30 cellular contexts compared by ENCODE assay signal in the genomic region with DNA sequence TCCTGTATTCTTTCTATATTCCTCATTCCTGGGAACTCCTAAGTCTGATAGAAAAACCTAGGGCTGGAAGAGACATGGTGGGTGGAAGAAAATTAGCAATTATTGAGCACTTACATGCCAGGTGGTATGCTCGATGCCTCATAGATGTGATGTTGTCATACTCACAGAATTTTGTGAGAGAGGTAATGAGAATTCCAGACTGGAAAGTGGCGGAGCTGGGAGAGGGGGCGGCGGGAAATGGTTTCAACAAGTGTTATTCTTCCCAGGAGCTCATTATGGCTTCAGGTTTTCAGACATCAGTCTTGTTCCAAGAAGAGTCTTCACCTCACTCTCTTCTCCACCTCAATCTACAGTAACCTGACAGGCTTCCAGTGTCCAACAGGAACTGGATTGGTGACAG. TPM values are rescaled to one million over a fixed set of nuclear protein-coding genes. Genes with fewer than 3 reads are reported as not detected.
"Had no signal": no experiment of that assay in that cellular context is flagged by ENCODE, and none has a peak within 500 bp of the region (broad histone marks: within the 10 kb centered on the region; RNA-seq: fewer than 3 reads in every experiment).

No MANE protein-coding gene starts in this region.

- H3K4me3 ChIP-seq: body of pancreas, cardiac muscle cell, lower lobe of right lung, stomach, suprapubic skin, transverse colon had no signal

- ATAC-seq: activated CD8-positive, alpha-beta memory T cell treated with anti-CD3 and anti-CD28 coated beads, Interleukin-2, amount 10 ng/mL, durations not matched to agents 7 days and 5 days; activated CD8-positive, alpha-beta T cell treated with anti-CD3 and anti-CD28 coated beads, Interleukin-2, amount 10 ng/mL, durations not matched to agents 7 days and 5 days; activated T-cell treated with anti-CD3 and anti-CD28 coated beads, Interleukin-2, amount 50 U/mL, for 72 hours; body of pancreas; esophagus mucosa; foreskin keratinocyte; lower lobe of right lung; natural killer cell treated with Interleukin-12 subunit alpha and Interleukin-12 subunit beta and Interleukin-15 and Interleukin-18, amount 100 ng/mL, for 72 hours; stimulated activated naive B cell treated with anti-CD40 and anti-IgM and Interleukin-4, amounts not matched to agents 10 μg/mL and 1 μg/mL and 100 μg/mL, for 72 hours had no signal

- H3K4me1 ChIP-seq: body of pancreas, foreskin keratinocyte had no signal

- H3K4me3 Mint-ChIP-seq: activated B cell treated with CpG ODN at 0.5 μM for 24 hours; activated CD8-positive, alpha-beta memory T cell treated with anti-CD3 and anti-CD28 coated beads, Interleukin-2, amount 10 ng/mL, durations not matched to agents 7 days and 5 days; activated CD8-positive, alpha-beta T cell treated with anti-CD3 and anti-CD28 coated beads, Interleukin-2, amount 10 ng/mL, durations not matched to agents 7 days and 5 days; activated naive CD8-positive, alpha-beta T cell; activated T-cell treated with anti-CD3 and anti-CD28 coated beads, Interleukin-2, amount 50 U/mL, for 72 hours; endodermal cell; immature natural killer cell; natural killer cell treated with Interleukin-12 subunit alpha and Interleukin-12 subunit beta and Interleukin-15 and Interleukin-18, amount 100 ng/mL, for 72 hours; stimulated activated naive B cell treated with anti-CD40 and anti-IgM and Interleukin-4, amounts not matched to agents 10 μg/mL and 1 μg/mL and 100 μg/mL, for 72 hours; T-helper 2 cell treated with Interferon-gamma antibody and Interleukin-4, amounts not matched to agents 5 μg/mL and 100 μg/mL, for 36 hours had no signal

- H3K36me3 ChIP-seq: cardiac muscle cell, lower lobe of right lung, neutrophil, stomach, suprapubic skin, transverse colon had no signal

- H3K4me1 Mint-ChIP-seq: activated B cell treated with CpG ODN at 0.5 μM for 24 hours, immature natural killer cell had no signal

- H3K27ac Mint-ChIP-seq: activated B cell treated with CpG ODN at 0.5 μM for 24 hours; activated CD8-positive, alpha-beta memory T cell treated with anti-CD3 and anti-CD28 coated beads, Interleukin-2, amount 10 ng/mL, durations not matched to agents 7 days and 5 days; activated CD8-positive, alpha-beta T cell treated with anti-CD3 and anti-CD28 coated beads, Interleukin-2, amount 10 ng/mL, durations not matched to agents 7 days and 5 days; activated naive CD8-positive, alpha-beta T cell; activated T-cell treated with anti-CD3 and anti-CD28 coated beads, Interleukin-2, amount 50 U/mL, for 72 hours; endodermal cell; immature natural killer cell; natural killer cell treated with Interleukin-12 subunit alpha and Interleukin-12 subunit beta and Interleukin-15 and Interleukin-18, amount 100 ng/mL, for 72 hours; stimulated activated naive B cell treated with anti-CD40 and anti-IgM and Interleukin-4, amounts not matched to agents 10 μg/mL and 1 μg/mL and 100 μg/mL, for 72 hours; T-helper 2 cell treated with Interferon-gamma antibody and Interleukin-4, amounts not matched to agents 5 μg/mL and 100 μg/mL, for 36 hours had no signal

- H3K27me3 Mint-ChIP-seq: activated naive CD8-positive, alpha-beta T cell had no signal

- H3K9me3 Mint-ChIP-seq: activated B cell treated with CpG ODN at 0.5 μM for 24 hours; activated T-cell treated with anti-CD3 and anti-CD28 coated beads, Interleukin-2, amount 50 U/mL, for 72 hours; endodermal cell; immature natural killer cell; natural killer cell treated with Interleukin-12 subunit alpha and Interleukin-12 subunit beta and Interleukin-15 and Interleukin-18, amount 100 ng/mL, for 72 hours; stimulated activated naive B cell treated with anti-CD40 and anti-IgM and Interleukin-4, amounts not matched to agents 10 μg/mL and 1 μg/mL and 100 μg/mL, for 72 hours; T-helper 2 cell treated with Interferon-gamma antibody and Interleukin-4, amounts not matched to agents 5 μg/mL and 100 μg/mL, for 36 hours had no signal

- H3K27ac ChIP-seq: body of pancreas, cardiac muscle cell, foreskin keratinocyte, neutrophil had no signal

- H3K9me3 ChIP-seq: body of pancreas, lower lobe of right lung, neutrophil, stomach, suprapubic skin, transverse colon had no signal

- H3K36me3 Mint-ChIP-seq: activated CD8-positive, alpha-beta memory T cell treated with anti-CD3 and anti-CD28 coated beads, Interleukin-2, amount 10 ng/mL, durations not matched to agents 7 days and 5 days; activated naive CD8-positive, alpha-beta T cell; immature natural killer cell; natural killer cell treated with Interleukin-12 subunit alpha and Interleukin-12 subunit beta and Interleukin-15 and Interleukin-18, amount 100 ng/mL, for 72 hours; stimulated activated naive B cell treated with anti-CD40 and anti-IgM and Interleukin-4, amounts not matched to agents 10 μg/mL and 1 μg/mL and 100 μg/mL, for 72 hours had no signal

- H3K27me3 ChIP-seq: body of pancreas, cardiac muscle cell, stomach, suprapubic skin, transverse colon had no signal

- DNase-seq: activated B cell treated with CpG ODN at 0.5 μM for 24 hours; activated CD8-positive, alpha-beta memory T cell treated with anti-CD3 and anti-CD28 coated beads, Interleukin-2, amount 10 ng/mL, durations not matched to agents 7 days and 5 days; activated CD8-positive, alpha-beta T cell treated with anti-CD3 and anti-CD28 coated beads, Interleukin-2, amount 10 ng/mL, durations not matched to agents 7 days and 5 days; activated naive CD4-positive, alpha-beta T cell treated with Interleukin-2 at 50 U/mL for 16 hours; activated T-cell treated with anti-CD3 and anti-CD28 coated beads for 4 hours; activated T-cell treated with anti-CD3 and anti-CD28 coated beads, Interleukin-2, amount 50 U/mL, for 72 hours; body of pancreas; endodermal cell; foreskin keratinocyte; hypothalamus; immature natural killer cell; kidney; lower lobe of right lung; mesendoderm; retina; stimulated activated CD4-positive, alpha-beta T cell treated with anti-CD3 and anti-CD28 coated beads, Interleukin-15, amount 100 ng/mL, for 24 hours; stimulated activated CD4-positive, alpha-beta T cell treated with anti-CD3 and anti-CD28 coated beads, Interleukin-2, amount 100 ng/mL, for 24 hours; stimulated activated naive B cell treated with anti-CD40 and anti-IgM and Interleukin-4, amounts not matched to agents 10 μg/mL and 1 μg/mL and 100 μg/mL, for 72 hours; stomach; T-helper 1 cell; transverse colon had no signal

RNA-seq across cellular contexts. Expression of a gene that starts 16.2 kb away (rescaled TPM):
- total RNA-seq: activated B cell treated with CpG ODN at 0.5 μM for 24 hours; activated CD8-positive, alpha-beta memory T cell treated with anti-CD3 and anti-CD28 coated beads, Interleukin-2, amount 10 ng/mL, durations not matched to agents 7 days and 5 days; activated CD8-positive, alpha-beta T cell treated with anti-CD3 and anti-CD28 coated beads, Interleukin-2, amount 10 ng/mL, durations not matched to agents 7 days and 5 days; cardiac muscle cell; foreskin keratinocyte; glomerular endothelial cell; mononuclear cell; natural killer cell treated with Interleukin-12 subunit alpha and Interleukin-12 subunit beta and Interleukin-15 and Interleukin-18, amount 100 ng/mL, for 72 hours had no signal
